ENCODE assay signal across 26 cellular contexts in the genomic region with DNA sequence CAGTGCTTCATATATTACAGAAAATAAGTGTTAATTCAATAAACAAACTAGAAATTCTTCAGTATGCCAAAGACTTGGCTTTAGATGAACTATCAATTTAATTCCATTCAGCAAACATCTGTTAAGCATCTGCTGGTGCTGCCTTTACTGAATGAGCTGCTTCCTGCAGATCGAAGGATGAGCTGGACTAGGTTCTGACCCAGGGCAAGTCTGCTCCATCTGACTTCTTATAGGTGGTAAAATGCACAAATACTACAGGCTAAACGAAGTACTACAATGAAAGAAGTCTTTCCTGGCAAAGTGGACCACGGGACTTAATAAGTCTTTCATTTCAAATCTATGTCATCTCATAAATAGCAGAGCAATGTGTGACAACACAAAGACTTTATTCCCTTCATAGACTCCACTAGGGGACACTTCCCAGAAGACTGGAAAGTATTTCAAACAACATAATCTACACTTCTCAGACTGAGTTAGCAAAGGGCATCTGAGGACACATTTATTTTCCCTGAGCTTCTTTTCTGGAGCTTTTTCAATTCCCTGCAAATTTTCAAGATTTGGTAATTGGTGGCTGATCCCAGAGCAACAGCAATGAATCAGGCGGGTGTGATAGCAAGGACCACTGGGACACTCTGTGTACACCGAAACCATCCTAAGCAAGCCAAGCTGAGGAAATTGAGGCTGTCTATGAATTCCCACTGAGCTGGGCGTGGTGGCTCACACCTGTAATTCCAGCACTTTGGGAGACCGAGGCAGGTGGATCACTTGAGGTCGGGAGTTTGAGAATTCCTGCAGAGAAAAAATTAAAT.
DNase-seq lines count a peak whose midpoint lies in the region; ATAC-seq, FAIRE-seq and TF ChIP-seq lines count a peak whose summit lies in the region.
"Had no signal": no experiment of that assay in that cellular context is flagged by ENCODE, and none has a peak within 500 bp of the region (broad histone marks: within the 10 kb centered on the region; RNA-seq: fewer than 3 reads in every experiment).

No MANE protein-coding gene starts in this region.

- no peaks in the 10 kb centered on the region for H3K36me3 ChIP-seq in astrocyte (ENCODE audit: insufficient read depth, low read length)
- H3K36me3 ChIP-seq: BE2C had no signal

- no peak overlapping the region for H3K4me3 Mint-ChIP-seq in astrocyte (ENCODE audit: unreplicated experiment)
- H3K4me3 Mint-ChIP-seq: activated T-cell treated with anti-CD3 and anti-CD28 coated beads, Interleukin-2, amount 50 U/mL, for 24 hours; natural killer cell had no signal

- DNase-seq in DMS 273 (lab: John Stamatoyannopoulos, UW; ENCODE audit: unreplicated experiment) (peak; percentile 15), DMS 273 treated with DMSO at 0.1 percent for 48 hours (lab: John Stamatoyannopoulos, UW) (no peak), astrocyte (ENCODE audit: low read depth) (peak; percentile 7), foreskin fibroblast (peak; percentile 23 to 56), NCI-H128 (lab: John Stamatoyannopoulos, UW; ENCODE audit: unreplicated experiment) (no peak)
- no peak for DNase-seq in activated CD4-positive, CD25-positive, alpha-beta regulatory T cell treated with anti-CD3 and anti-CD28 coated beads, Interleukin-2, amount 50 U/mL, for 72 hours
- DNase-seq: activated naive CD4-positive, alpha-beta T cell; activated T-cell treated with anti-CD3 and anti-CD28 coated beads, Interleukin-2, amount 50 U/mL, for 24 hours; amygdala; BE2C; Caco-2; central memory CD4-positive, alpha-beta T cell; KG1; left cardiac atrium; mesendoderm; natural killer cell; NCI-H1092; NCI-H510A treated with DMSO at 0.1 percent for 48 hours; stimulated activated naive CD8-positive, alpha-beta T cell treated with anti-CD3 and anti-CD28 coated beads, Interleukin-15, Interleukin-2, amounts not matched to agents 100 U/mL and 50 U/mL, for 24 hours; trophoblast cell had no signal

- no peaks in the 10 kb centered on the region for H3K36me3 Mint-ChIP-seq in astrocyte (ENCODE audit: low read depth, unreplicated experiment)
- H3K36me3 Mint-ChIP-seq: natural killer cell had no signal

- FAIRE-seq in astrocyte (lab: Jason Lieb, UNC) = no peak

- no peaks in the 10 kb centered on the region for H4K20me1 ChIP-seq in astrocyte (ENCODE audit: insufficient read depth, low read length)

- H3K4me1 Mint-ChIP-seq in astrocyte (ENCODE audit: low read depth, unreplicated experiment) = peaks cover 13% of the 10 kb centered on the region
- H3K4me1 Mint-ChIP-seq: natural killer cell had no signal

- no peaks in the 10 kb centered on the region for H3K4me1 ChIP-seq in astrocyte (ENCODE audit: insufficient read depth, low read length)
- H3K4me1 ChIP-seq: BE2C, parathyroid adenoma had no signal

- H3K4me2 ChIP-seq in astrocyte (ENCODE audit: low read length) = no peak overlapping the region

- TF ChIP-seq CTCF in astrocyte (IDR thresholded peaks at IDR 0.05; ENCODE audit: insufficient read depth, low read depth, low read length) = no peak
- no peak for TF ChIP-seq CTCF in foreskin fibroblast (IDR thresholded peaks at IDR 0.05; ENCODE audit: low read depth, low read length)

- H2AFZ ChIP-seq in astrocyte (ENCODE audit: low read depth, low read length) = no peak overlapping the region
- H2AFZ ChIP-seq: parathyroid adenoma had no signal

- no peak overlapping the region for H3K27ac Mint-ChIP-seq in astrocyte (ENCODE audit: unreplicated experiment)
- H3K27ac Mint-ChIP-seq: activated T-cell treated with anti-CD3 and anti-CD28 coated beads, Interleukin-2, amount 50 U/mL, for 24 hours; natural killer cell had no signal

- H3K27ac ChIP-seq in astrocyte (ENCODE audit: low read depth, low read length) = no peak overlapping the region
- H3K27ac ChIP-seq: 22Rv1, parathyroid adenoma, RWPE1, skin epidermis had no signal

- no peaks in the 10 kb centered on the region for H3K27me3 ChIP-seq in astrocyte (ENCODE audit: insufficient read depth, low read length)

- no peaks in the 10 kb centered on the region for H3K9me3 ChIP-seq in astrocyte (ENCODE audit: insufficient read depth, low read depth, low read length)
- H3K9me3 ChIP-seq: BE2C, Caco-2 had no signal

- no peaks in the 10 kb centered on the region for H3K79me2 ChIP-seq in astrocyte (ENCODE audit: insufficient read depth, low read length)
- H3K79me2 ChIP-seq: parathyroid adenoma had no signal

- H3K27me3 Mint-ChIP-seq in astrocyte (ENCODE audit: low read depth, unreplicated experiment) = peaks cover 5% of the 10 kb centered on the region

- H3K9ac ChIP-seq in astrocyte (ENCODE audit: low read length) = no peak overlapping the region
- H3K9ac ChIP-seq: parathyroid adenoma had no signal

- ATAC-seq in HG02938 (IDR thresholded peaks at IDR 0.05; ENCODE audit: unreplicated experiment) (no peak), HG02678 (IDR thresholded peaks at IDR 0.05; ENCODE audit: unreplicated experiment) (no peak)
- ATAC-seq: natural killer cell; stimulated activated naive CD8-positive, alpha-beta T cell treated with anti-CD3 and anti-CD28 coated beads, Interleukin-15, Interleukin-2, amounts not matched to agents 100 U/mL and 50 U/mL, for 24 hours had no signal

- H3K4me3 ChIP-seq in astrocyte (ENCODE audit: insufficient read depth, low read depth, low read length) (no peak overlapping the region), foreskin fibroblast (ENCODE audit: low read depth in 1 of 2, low read length in 2 of 2) (no peak overlapping the region)
- H3K4me3 ChIP-seq: skin epidermis had no signal

- H3K9me3 Mint-ChIP-seq in astrocyte (ENCODE audit: unreplicated experiment) = no peaks in the 10 kb centered on the region
- H3K9me3 Mint-ChIP-seq: activated T-cell treated with anti-CD3 and anti-CD28 coated beads, Interleukin-2, amount 50 U/mL, for 24 hours; natural killer cell had no signal

Comparison
In these comparisons a context has a peak if more than half of its experiments do, and no peak if none do; other contexts are left out.
1. DNase-seq: peak in DMS 273 (single experiment), astrocyte (single experiment) and foreskin fibroblast (2 of 2); none in DMS 273 treated with DMSO at 0.1 percent for 48 hours (single experiment), NCI-H128 (single experiment) and activated CD4-positive, CD25-positive, alpha-beta regulatory T cell treated with anti-CD3 and anti-CD28 coated beads, Interleukin-2, amount 50 U/mL, for 72 hours (single experiment).